Comparison of ENCODE assay signal across 1 cellular context in genomic region chr19:55485439-55486011, GRCh38.
TF ChIP-seq lines count a peak whose summit lies in the region.

No MANE protein-coding gene starts in this region.

TF ChIP-seq in IMR-90, 13 proteins besides CTCF, POLR2A, EP300 and RAD21 (continued from another document):
- TF ChIP-seq CEBPB (IDR thresholded peaks at IDR 0.05; ENCODE audit: low read depth, low read length), result no peak
- TF ChIP-seq RFX5 (IDR thresholded peaks at IDR 0.05; ENCODE audit: low read depth, low read length), result no peak
- no peak for TF ChIP-seq ELK1 (IDR thresholded peaks at IDR 0.05; ENCODE audit: borderline replicate concordance, low read depth, low read length)
- no peak for TF ChIP-seq RCOR1 (IDR thresholded peaks at IDR 0.05; ENCODE audit: insufficient replicate concordance, low read length)
- no peak for TF ChIP-seq FOS (IDR thresholded peaks at IDR 0.05; ENCODE audit: low read depth, low read length)
- no peak for TF ChIP-seq SMC3 (IDR thresholded peaks at IDR 0.05; ENCODE audit: low read depth, low read length)
- no peak for TF ChIP-seq MXI1 (IDR thresholded peaks at IDR 0.05; ENCODE audit: borderline replicate concordance, low read depth, low read length)
- TF ChIP-seq CHD1 (IDR thresholded peaks at IDR 0.05; ENCODE audit: low read depth, low read length), result no peak
